ENCODE assay signal across 8 cellular contexts in genomic region chr6:166997348-166997747, GRCh38. TPM values are rescaled to one million over a fixed set of nuclear protein-coding genes. Genes with fewer than 3 reads are reported as not detected.
DNase-seq lines count a peak whose midpoint lies in the region; ATAC-seq and TF ChIP-seq lines count a peak whose summit lies in the region.

No MANE protein-coding gene starts in this region.

- H3K9me3 ChIP-seq in ES-I3 (ENCODE audit: control insufficient read depth, insufficient read depth, low read length) (no peaks in the 10 kb centered on the region; the same call in 1 of the 2 replicates), OCI-LY7 (ENCODE audit: low read length) (no peaks in the 10 kb centered on the region), neuronal stem cell (replicated peaks in 1 of 2; ENCODE audit: control insufficient read depth in 2 of 2, insufficient read depth in 1 of 2, low read depth in 1 of 2, low read length in 2 of 2) (peaks cover 4 to 9% of the 10 kb centered on the region in 2 donors)

- peaks cover 16% of the 10 kb centered on the region for H3K79me1 ChIP-seq in neuronal stem cell (ENCODE audit: low read depth, low read length)

- H3K4me2 ChIP-seq in OCI-LY7 (ENCODE audit: low read length), result peak overlapping the region; percentile 73
- peak overlapping the region; percentile 64 for H3K4me2 ChIP-seq in neuronal stem cell (ENCODE audit: insufficient read depth, low read length, poor library complexity, severe bottlenecking)

- POLR2A ChIA-PET in OCI-LY7 (lab: Charles Lee) (interaction anchor here (1.2 kb wide), 1 partner anchor 145 kb away, joined by 3 read pairs; no protein-coding TSS in a partner anchor), RWPE1 (lab: Yijun Ruan, JAX; ENCODE audit: low non-redundant PET) (no interaction called here)

- H2AFZ ChIP-seq in OCI-LY7 (ENCODE audit: low read length) (no peak overlapping the region), neuronal stem cell (ENCODE audit: low read length) (no peak overlapping the region)

- H3K4me3 ChIP-seq in OCI-LY7 (ENCODE audit: low read depth, low read length, poor library complexity, severe bottlenecking) (peak overlapping the region; percentile 95), neuronal stem cell (ENCODE audit: low read length in 2 of 2) (peak overlapping the region in 1 of 2 donors; percentile 87)

- H3K27ac ChIP-seq in OCI-LY7 (ENCODE audit: low read depth, low read length, poor library complexity, severe bottlenecking) (no peak overlapping the region), neuronal stem cell (replicated peaks; ENCODE audit: low read length) (no peak overlapping the region), RWPE1 (no peak overlapping the region)

- H3K9me2 ChIP-seq in OCI-LY7 (ENCODE audit: insufficient read depth, low read length), result no peaks in the 10 kb centered on the region

- H4K8ac ChIP-seq in neuronal stem cell (ENCODE audit: low read depth, low read length), result no peak overlapping the region

- H3K4me1 ChIP-seq in ES-I3 (ENCODE audit: insufficient read depth, low read length), result peaks cover 4% of the 10 kb centered on the region
- H3K4me1 ChIP-seq in OCI-LY7 (ENCODE audit: insufficient read depth, low read length, poor library complexity, severe bottlenecking), result peaks cover 34% of the 10 kb centered on the region
- H3K4me1 ChIP-seq in neuronal stem cell (ENCODE audit: control insufficient read depth in 2 of 2, insufficient read depth in 1 of 2, low read depth in 1 of 2, low read length in 2 of 2), result peaks cover 8 to 12% of the 10 kb centered on the region in 2 donors

- H3K9ac ChIP-seq in ES-I3 (ENCODE audit: low read depth, low read length) (peak overlapping the region; percentile 79; the same call in 1 of the 2 replicates), neuronal stem cell (ENCODE audit: low read depth, low read length, poor library complexity) (peak overlapping the region; percentile 74)

- H3K36me3 Mint-ChIP-seq in endothelial cell (ENCODE audit: low read depth, unreplicated experiment), result no peaks in the 10 kb centered on the region

- TF ChIP-seq CTCF in OCI-LY7 (conservative IDR thresholded peaks at IDR 0.05; ENCODE audit: low read length) (no peak), endothelial cell (IDR thresholded peaks at IDR 0.05; ENCODE audit: unreplicated experiment) (no peak), RWPE1 (conservative IDR thresholded peaks at IDR 0.05; ENCODE audit: low read depth) (no peak)

- H3K18ac ChIP-seq in neuronal stem cell (ENCODE audit: low read length), result no peak overlapping the region

- peaks cover 9% of the 10 kb centered on the region for H4K20me1 ChIP-seq in OCI-LY7 (ENCODE audit: insufficient read depth, low read length)

- H2BK120ac ChIP-seq in neuronal stem cell (ENCODE audit: low read depth, low read length), result no peak overlapping the region

- no peak overlapping the region for H3K4ac ChIP-seq in neuronal stem cell (ENCODE audit: low read length)

- BruUV-seq in OCI-LY7 (replicated peaks; lab: Mats Ljungman, UMichigan), result no TSS peak

- no peak overlapping the region for H2BK12ac ChIP-seq in neuronal stem cell (ENCODE audit: low read length)

- H3K36me3 ChIP-seq in ES-I3 (ENCODE audit: insufficient read depth, low read length), result peaks cover 8% of the 10 kb centered on the region; the same call in 1 of the 2 replicates
- H3K36me3 ChIP-seq in OCI-LY7 (ENCODE audit: insufficient read depth, low read length), result peaks cover 63% of the 10 kb centered on the region
- H3K36me3 ChIP-seq in neuronal stem cell (replicated peaks in 1 of 2; ENCODE audit: control insufficient read depth in 2 of 2, insufficient read depth in 2 of 2, low read length in 2 of 2), result peaks cover 15 to 64% of the 10 kb centered on the region in 2 donors

- H3K14ac ChIP-seq in neuronal stem cell (ENCODE audit: low read length), result no peak overlapping the region

- no CpG with 5 or more reads among the region's 3 CpGs for WGBS in neuronal stem cell (ENCODE audit: extremely low coverage in 2 of 2, insufficient read length in 2 of 2, insufficient replicate concordance in 1 of 2), 2 donors

- H2BK5ac ChIP-seq in neuronal stem cell (ENCODE audit: low read length), result no peak overlapping the region

- H3K9me3 Mint-ChIP-seq in endothelial cell (ENCODE audit: unreplicated experiment), result no peaks in the 10 kb centered on the region

- H3K27ac Mint-ChIP-seq in endothelial cell (ENCODE audit: unreplicated experiment), result peak overlapping the region; percentile 54

- H3K4me1 Mint-ChIP-seq in endothelial cell (ENCODE audit: unreplicated experiment), result peaks cover 26% of the 10 kb centered on the region

- peak overlapping the region; percentile 11 for H3K23ac ChIP-seq in neuronal stem cell (ENCODE audit: low read depth, low read length, poor library complexity)

- CTCF ChIA-PET in OCI-LY7 (lab: Charles Lee; ENCODE audit: unreplicated experiment) (no interaction called here), RWPE1 (lab: Yijun Ruan, JAX) (no interaction called here)

- no peak for ATAC-seq in GM21825 (IDR thresholded peaks at IDR 0.05; ENCODE audit: unreplicated experiment)

- DNase-seq in OCI-LY7 (ENCODE audit: low spot score) (no peak), endothelial cell (ENCODE audit: low spot score) (no peak), neuronal stem cell (ENCODE audit: low spot score) (peak; percentile 5), putamen (ENCODE audit: low spot score) (no peak), RWPE1 (ENCODE audit: low spot score) (no peak), NCI-H2081 treated with DMSO at 0.1 percent for 48 hours (lab: John Stamatoyannopoulos, UW) (no peak)

- no peak overlapping the region for H2BK15ac ChIP-seq in neuronal stem cell (ENCODE audit: low read length)

- peaks cover 7% of the 10 kb centered on the region for H3K27me3 Mint-ChIP-seq in endothelial cell (ENCODE audit: unreplicated experiment)

- H4K91ac ChIP-seq in neuronal stem cell (ENCODE audit: low read depth, low read length, poor library complexity), result no peak overlapping the region

- no peak overlapping the region for H2AK5ac ChIP-seq in neuronal stem cell (ENCODE audit: low read depth, low read length)

- peaks cover 80% of the 10 kb centered on the region; the same call in 1 of the 2 replicates for H3K79me2 ChIP-seq in OCI-LY7 (ENCODE audit: insufficient read depth, low read depth, low read length)

- intact Hi-C loops in OCI-LY7 (cut with micrococcal nuclease; ENCODE audit: unreplicated experiment), result no loop called here

- H3K4me3 Mint-ChIP-seq in endothelial cell (ENCODE audit: unreplicated experiment), result peak overlapping the region; percentile 80

- no peaks in the 10 kb centered on the region for H3K27me3 ChIP-seq in neuronal stem cell (ENCODE audit: control insufficient read depth in 3 of 3, insufficient read depth in 3 of 3, low read depth in 1 of 3, low read length in 3 of 3)

RNA-seq across cellular contexts. Expression of gene CEP43, which starts 1.8 kb away (rescaled TPM):
- 41.2 and 48.1 TPM in 2 replicates for total RNA-seq in OCI-LY7 (2014; rRNA removed; shearing (Covaris generic))
- 34.3 and 40.4 TPM in 2 replicates for total RNA-seq in OCI-LY7 (2022)
- 23.3 TPM for total RNA-seq in endothelial cell (ENCODE audit: unreplicated experiment)
- 22.8 TPM for polyA plus RNA-seq in neuronal stem cell (2013, experiment 1 of 2)
- 23.1 TPM for polyA plus RNA-seq in neuronal stem cell (2013, experiment 2 of 2)

RNA-seq across cellular contexts. Expression of gene RNASET2, which starts 41.0 kb away (rescaled TPM):
- total RNA-seq in OCI-LY7 (2014; rRNA removed; shearing (Covaris generic)), result 71.7 and 87.1 TPM in 2 replicates
- total RNA-seq in OCI-LY7 (2022) (73.0 and 105 TPM in 2 replicates), endothelial cell (ENCODE audit: unreplicated experiment) (11.6 TPM)
- 24.1 TPM for polyA plus RNA-seq in neuronal stem cell (2013, experiment 1 of 2)
- polyA plus RNA-seq in neuronal stem cell (2013, experiment 2 of 2), result 25.1 TPM
